7 cellular contexts compared by ENCODE assay signal in genomic region chr2:89296820-89297398, GRCh38.
A peak's percentile ranks its signal among the peaks of the same experiment; 100 is the strongest.
DNase-seq lines count a peak whose midpoint lies in the region; ATAC-seq and FAIRE-seq lines count a peak whose summit lies in the region.
"Not testable (repeated sequence)": the region's sequence is repeated elsewhere in the genome, so short reads cannot be mapped to it uniquely, and the experiment has no call there.

No MANE protein-coding gene starts in this region.

- not testable (repeated sequence) for H3K9me2 ChIP-seq in Karpas-422 (replicated peaks; ENCODE audit: insufficient read depth, low read length)

- peak overlapping the region; percentile 26 for H3K4me2 ChIP-seq in Karpas-422 (ENCODE audit: low read depth, low read length, poor library complexity, severe bottlenecking)

- not testable (repeated sequence) for H2AFZ ChIP-seq in Karpas-422 (ENCODE audit: low read length)

- FAIRE-seq in GM19239 (lab: Jason Lieb, UNC) (peak; percentile 18), urothelium cell line (lab: Jason Lieb, UNC) (peak; percentile 59)

- H4K20me1 ChIP-seq in Karpas-422 (ENCODE audit: insufficient read depth, low read depth, low read length): not testable (repeated sequence)

- ATAC-seq in GM18502 (IDR thresholded peaks at IDR 0.05; ENCODE audit: poor library complexity, unreplicated experiment): peak; percentile 64
- ATAC-seq in GM21723 (IDR thresholded peaks at IDR 0.05; ENCODE audit: unreplicated experiment): peak; percentile 39
- peak; percentile 55 for ATAC-seq in HG02885 (IDR thresholded peaks at IDR 0.05; ENCODE audit: poor library complexity, unreplicated experiment)
- peak; percentile 47 for ATAC-seq in HG03432 (IDR thresholded peaks at IDR 0.05; ENCODE audit: unreplicated experiment)

- not testable (repeated sequence) for H3K4me3 ChIP-seq in Karpas-422 (ENCODE audit: low read length)

- not testable (repeated sequence) for H3K36me3 ChIP-seq in Karpas-422 (ENCODE audit: insufficient read depth, low read length)

- DNase-seq in GM19239 (ENCODE audit: insufficient read length, low spot score); urothelium cell line (ENCODE audit: low spot score): not testable (repeated sequence)
- DNase-seq in Karpas-422: peak; percentile 9

- H3K4me1 ChIP-seq in Karpas-422 (ENCODE audit: low read length): peaks cover 20% of the 10 kb centered on the region

- H3K9me3 ChIP-seq in Karpas-422 (ENCODE audit: low read length): not testable (repeated sequence)

- H3K27ac ChIP-seq in Karpas-422 (ENCODE audit: low read length): peak overlapping the region; percentile 56

- H3K9ac ChIP-seq in Karpas-422 (ENCODE audit: low read length): not testable (repeated sequence)

- H3K79me2 ChIP-seq in Karpas-422 (ENCODE audit: low read length): not testable (repeated sequence)

- H3K27me3 ChIP-seq in Karpas-422 (ENCODE audit: low read length): not testable (repeated sequence)
